18 cellular contexts compared by ENCODE assay signal in genomic region chr7:79341902-79342301, GRCh38.
DNase-seq lines count a peak whose midpoint lies in the region; ATAC-seq, FAIRE-seq and TF ChIP-seq lines count a peak whose summit lies in the region.
"Had no signal": no experiment of that assay in that cellular context is flagged by ENCODE, and none has a peak within 500 bp of the region (broad histone marks: within the 10 kb centered on the region; RNA-seq: fewer than 3 reads in every experiment).

No MANE protein-coding gene starts in this region.

- intact Hi-C loops in HepG2 (cut with micrococcal nuclease; ENCODE audit: unreplicated experiment) = no loop called here

- H4K20me1 ChIP-seq in SK-N-SH (ENCODE audit: insufficient read depth) (no peaks in the 10 kb centered on the region), HepG2 (ENCODE audit: insufficient read depth, low read length) (no peaks in the 10 kb centered on the region)

- 94% methylated on average over 5 of the region's 5 CpGs for WGBS in SK-N-SH (ENCODE audit: low lambda C conversion rate)
- 89% methylated on average over 5 of the region's 5 CpGs for WGBS in HepG2 (ENCODE audit: low lambda C conversion rate)

- H3K27me3 ChIP-seq in SK-N-SH (ENCODE audit: insufficient read depth) = no peaks in the 10 kb centered on the region
- no peaks in the 10 kb centered on the region for H3K27me3 ChIP-seq in HepG2 (ENCODE audit: control insufficient read depth in 1 of 2, insufficient read depth in 2 of 2, low read length in 2 of 2)

- H3K27me3 Mint-ChIP-seq in stimulated activated memory B cell treated with anti-CD40 and anti-IgM and Interleukin-4, amounts not matched to agents 10 μg/mL and 1 μg/mL and 100 μg/mL, for 72 hours = no peaks in the 10 kb centered on the region

- H3K27ac Mint-ChIP-seq in stimulated activated memory B cell treated with anti-CD40 and anti-IgM and Interleukin-4, amounts not matched to agents 10 μg/mL and 1 μg/mL and 100 μg/mL, for 72 hours = no peak overlapping the region

- no peak overlapping the region for H3K4me2 ChIP-seq in SK-N-SH
- no peak overlapping the region for H3K4me2 ChIP-seq in HepG2 (ENCODE audit: low read depth, low read length)

- no peak for TF ChIP-seq POLR2A in HepG2 (IDR thresholded peaks at IDR 0.05; ENCODE audit: insufficient read depth in 1 of 2, low read depth in 2 of 2, low read length in 2 of 2)

- H3K9me3 ChIP-seq in SK-N-SH = no peaks in the 10 kb centered on the region
- no peaks in the 10 kb centered on the region for H3K9me3 ChIP-seq in HepG2 (ENCODE audit: low read length)

- no TSS peak for BruUV-seq in HepG2 (replicated peaks; lab: Mats Ljungman, UMichigan)

- no peak for FAIRE-seq in HepG2 (lab: Jason Lieb, UNC)
- FAIRE-seq: D721Med, H1 had no signal

- POLR2A ChIA-PET in SK-N-SH (lab: Yijun Ruan, JAX) = no interaction called here
- POLR2A ChIA-PET in HepG2 (lab: Yijun Ruan, JAX) = no interaction called here

- H3K36me3 ChIP-seq in SK-N-SH (replicated peaks in 1 of 2; ENCODE audit: control insufficient read depth in 1 of 2, insufficient read depth in 2 of 2, low read length in 1 of 2) (peaks cover 0 to 2% of the 10 kb centered on the region in 2 experiments), HepG2 (replicated peaks in 1 of 2; ENCODE audit: control insufficient read depth in 1 of 2, insufficient read depth in 2 of 2, low read length in 2 of 2) (no peaks in the 10 kb centered on the region)

- DNase-seq in SK-N-SH (no peak), astrocyte of the spinal cord (ENCODE audit: low read depth, low spot score) (no peak), HepG2 (ENCODE audit: low spot score) (peak; percentile 6), T1000 (lab: John Stamatoyannopoulos, UW) (no peak)
- no peak for DNase-seq in activated CD4-positive, CD25-positive, alpha-beta regulatory T cell (lab: John Stamatoyannopoulos, UW)
- DNase-seq: DMS79 treated with DMSO at 0.1 percent for 48 hours, MM.1S, NCI-H1092, NCI-H1436 treated with DMSO at 0.1 percent for 48 hours, NCI-H2029, NCI-H510A, NCI-H748 treated with DMSO at 0.1 percent for 48 hours, SHP77 had no signal

- H3K9me3 Mint-ChIP-seq in stimulated activated memory B cell treated with anti-CD40 and anti-IgM and Interleukin-4, amounts not matched to agents 10 μg/mL and 1 μg/mL and 100 μg/mL, for 72 hours = peaks cover 3% of the 10 kb centered on the region

- no peaks in the 10 kb centered on the region for H3K79me2 ChIP-seq in SK-N-SH (ENCODE audit: insufficient read depth)
- no peaks in the 10 kb centered on the region for H3K79me2 ChIP-seq in HepG2 (ENCODE audit: insufficient read depth, low read length)

- no peaks in the 10 kb centered on the region for H3K9me2 ChIP-seq in SK-N-SH

- in situ Hi-C loops in astrocyte of the spinal cord (cut with HindIII; ENCODE audit: low sequenced_read_pairs) = no loop called here
- in situ Hi-C loops in HepG2 (cut with HindIII; ENCODE audit: extremely low pct_ligation_motif_present, low pct_unique_long_range_greater_than_20kb) = no loop called here

- H3K4me1 Mint-ChIP-seq in stimulated activated memory B cell treated with anti-CD40 and anti-IgM and Interleukin-4, amounts not matched to agents 10 μg/mL and 1 μg/mL and 100 μg/mL, for 72 hours = no peaks in the 10 kb centered on the region

- TF ChIP-seq EP300 in SK-N-SH (IDR thresholded peaks at IDR 0.05; ENCODE audit: borderline replicate concordance in 1 of 2, low read depth in 1 of 2, low read length in 1 of 2) = no peak
- TF ChIP-seq EP300 in HepG2 (IDR thresholded peaks at IDR 0.05; ENCODE audit: low read depth in 2 of 2, low read length in 2 of 2) = no peak
- no peak for TF ChIP-seq EP300 in HepG2 (CRISPR knock-in tag; IDR thresholded peaks at IDR 0.05; ENCODE audit: borderline replicate concordance)

- TF ChIP-seq CTCF in SK-N-SH (IDR thresholded peaks at IDR 0.05) = no peak; the same call in 1 of the 2 replicates
- TF ChIP-seq CTCF in astrocyte of the spinal cord (IDR thresholded peaks at IDR 0.05; ENCODE audit: low read depth, low read length) = peak; percentile 8
- peak; percentile 38; the same call in 1 of the 2 replicates for TF ChIP-seq CTCF in HepG2 (CRISPR knock-in tag; IDR thresholded peaks at IDR 0.05)

- TF ChIP-seq RAD21 in SK-N-SH (IDR thresholded peaks at IDR 0.05; ENCODE audit: low read length) = peak; percentile 24; the same call in 1 of the 2 replicates
- no peak for TF ChIP-seq RAD21 in HepG2 (CRISPR knock-in tag; IDR thresholded peaks at IDR 0.05)

- no peaks in the 10 kb centered on the region for H3K36me3 Mint-ChIP-seq in stimulated activated memory B cell treated with anti-CD40 and anti-IgM and Interleukin-4, amounts not matched to agents 10 μg/mL and 1 μg/mL and 100 μg/mL, for 72 hours

- H3F3A ChIP-seq in SK-N-SH (replicated peaks; ENCODE audit: insufficient read depth) = no peaks in the 10 kb centered on the region

- H3K27ac ChIP-seq in SK-N-SH (ENCODE audit: low read depth in 2 of 2, low read length in 1 of 2) (no peak overlapping the region), HepG2 (ENCODE audit: extremely low read length, insufficient read depth, low read length) (no peak overlapping the region)
- H3K27ac ChIP-seq: C4-2B had no signal

- CTCF ChIA-PET in SK-N-SH (lab: Yijun Ruan, JAX) (no interaction called here), HepG2 (lab: Yijun Ruan, JAX; ENCODE audit: low intra/inter-chr PET ratio, low total read pairs) (interaction anchor here (0.7 kb wide), 1 partner anchor 399 kb away, joined by 3 read pairs; no protein-coding TSS in a partner anchor)

- peaks cover 0 to 9% of the 10 kb centered on the region in 2 experiments; a peak in 2 of 4 replicates for H3K4me1 ChIP-seq in SK-N-SH (ENCODE audit: control insufficient read depth in 1 of 2, insufficient read depth in 2 of 2, low read depth in 1 of 2, low read length in 1 of 2)
- no peaks in the 10 kb centered on the region for H3K4me1 ChIP-seq in HepG2 (ENCODE audit: insufficient read depth, low read length)

- H3K9ac ChIP-seq in SK-N-SH (no peak overlapping the region), HepG2 (ENCODE audit: insufficient read depth, low read depth, low read length) (no peak overlapping the region)

- no peak overlapping the region for H3K4me3 Mint-ChIP-seq in stimulated activated memory B cell treated with anti-CD40 and anti-IgM and Interleukin-4, amounts not matched to agents 10 μg/mL and 1 μg/mL and 100 μg/mL, for 72 hours

- H2AFZ ChIP-seq in SK-N-SH (ENCODE audit: low read depth) = no peak overlapping the region
- H2AFZ ChIP-seq in HepG2 (ENCODE audit: low read length) = no peak overlapping the region

- ATAC-seq in SK-N-SH treated with all-trans-retinoic acid at 6 μM for 48 hours (no peak), HepG2 (no peak)
- ATAC-seq in stimulated activated memory B cell treated with anti-CD40 and anti-IgM and Interleukin-4, amounts not matched to agents 10 μg/mL and 1 μg/mL and 100 μg/mL, for 72 hours = no peak

- H3K4me3 ChIP-seq in SK-N-SH (ENCODE audit: low read depth in 2 of 2, low read length in 1 of 2) (no peak overlapping the region), astrocyte of the spinal cord (ENCODE audit: low read depth, low read length) (no peak overlapping the region), HepG2 (replicated peaks in 1 of 3; ENCODE audit: insufficient read depth in 1 of 3, low read depth in 2 of 3, low read length in 3 of 3) (no peak overlapping the region)

TF ChIP-seq in SK-N-SH, 30 proteins besides CTCF, POLR2A, EP300 and RAD21:
- no peak for TF ChIP-seq SMC3 (IDR thresholded peaks at IDR 0.05; ENCODE audit: low read depth, low read length)
- TF ChIP-seq NRF1 (IDR thresholded peaks at IDR 0.05; ENCODE audit: low read depth, low read length) = no peak
- TF ChIP-seq SIN3A (IDR thresholded peaks at IDR 0.05; ENCODE audit: borderline replicate concordance, low read depth, low read length) = no peak
- no peak for TF ChIP-seq MEF2A (IDR thresholded peaks at IDR 0.05; ENCODE audit: borderline replicate concordance, low read depth)
- no peak for TF ChIP-seq GABPA (IDR thresholded peaks at IDR 0.05; ENCODE audit: low read depth)
- TF ChIP-seq FOXJ3 (CRISPR knock-in tag; IDR thresholded peaks at IDR 0.05) = no peak
- TF ChIP-seq TAF1 (IDR thresholded peaks at IDR 0.05; ENCODE audit: borderline replicate concordance, low read depth, low read length) = no peak

TF ChIP-seq in SK-N-SH treated with all-trans-retinoic acid at 6 μM for 48 hours, 23 proteins besides CTCF, POLR2A, EP300 and RAD21 (continues in another document):
- no peak for TF ChIP-seq PPARA (CRISPR knock-in tag; IDR thresholded peaks at IDR 0.05; ENCODE audit: borderline replicate concordance)
- TF ChIP-seq CSDC2 (CRISPR knock-in tag; IDR thresholded peaks at IDR 0.05) = no peak
- TF ChIP-seq, protein P1, sequence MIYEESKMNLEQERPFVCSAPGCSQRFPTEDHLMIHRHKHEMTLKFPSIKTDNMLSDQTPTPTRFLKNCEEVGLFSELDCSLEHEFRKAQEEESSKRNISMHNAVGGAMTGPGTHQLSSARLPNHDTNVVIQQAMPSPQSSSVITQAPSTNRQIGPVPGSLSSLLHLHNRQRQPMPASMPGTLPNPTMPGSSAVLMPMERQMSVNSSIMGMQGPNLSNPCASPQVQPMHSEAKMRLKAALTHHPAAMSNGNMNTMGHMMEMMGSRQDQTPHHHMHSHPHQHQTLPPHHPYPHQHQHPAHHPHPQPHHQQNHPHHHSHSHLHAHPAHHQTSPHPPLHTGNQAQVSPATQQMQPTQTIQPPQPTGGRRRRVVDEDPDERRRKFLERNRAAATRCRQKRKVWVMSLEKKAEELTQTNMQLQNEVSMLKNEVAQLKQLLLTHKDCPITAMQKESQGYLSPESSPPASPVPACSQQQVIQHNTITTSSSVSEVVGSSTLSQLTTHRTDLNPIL (CRISPR knock-in tag; IDR thresholded peaks at IDR 0.05; ENCODE audit: low read depth) = no peak
- no peak for TF ChIP-seq ZNF8 (CRISPR knock-in tag; IDR thresholded peaks at IDR 0.05)
- TF ChIP-seq GLIS3 (CRISPR knock-in tag; IDR thresholded peaks at IDR 0.05) = no peak
- TF ChIP-seq ZNF565 (CRISPR knock-in tag; conservative IDR thresholded peaks at IDR 0.05; ENCODE audit: low read depth) = no peak

TF ChIP-seq in HepG2, 621 proteins besides CTCF, POLR2A, EP300 and RAD21 (continues in another document):
- TF ChIP-seq ZNF510 (CRISPR knock-in tag; IDR thresholded peaks at IDR 0.05; ENCODE audit: low read depth) (no peak), MZF1 (CRISPR knock-in tag; IDR thresholded peaks at IDR 0.05; ENCODE audit: borderline replicate concordance) (no peak), STAG1 (CRISPR knock-in tag; IDR thresholded peaks at IDR 0.05) (peak; percentile 53), ZNF773 (CRISPR knock-in tag; IDR thresholded peaks at IDR 0.05; ENCODE audit: borderline replicate concordance) (no peak), SMC3 (IDR thresholded peaks at IDR 0.05; ENCODE audit: low read length) (peak; percentile 19; the same call in 1 of the 2 replicates)

Comparison
In these comparisons a context has a peak if more than half of its experiments do, and no peak if none do; other contexts are left out.
1. Of the 25 proteins assayed by ChIP-seq in both HepG2 and SK-N-SH: peak only in HepG2: CTCF and SMC3; only in SK-N-SH: RAD21; in both: none; in neither: 22.